Comparison of ENCODE assay signal across 8 cellular contexts in the genomic region with DNA sequence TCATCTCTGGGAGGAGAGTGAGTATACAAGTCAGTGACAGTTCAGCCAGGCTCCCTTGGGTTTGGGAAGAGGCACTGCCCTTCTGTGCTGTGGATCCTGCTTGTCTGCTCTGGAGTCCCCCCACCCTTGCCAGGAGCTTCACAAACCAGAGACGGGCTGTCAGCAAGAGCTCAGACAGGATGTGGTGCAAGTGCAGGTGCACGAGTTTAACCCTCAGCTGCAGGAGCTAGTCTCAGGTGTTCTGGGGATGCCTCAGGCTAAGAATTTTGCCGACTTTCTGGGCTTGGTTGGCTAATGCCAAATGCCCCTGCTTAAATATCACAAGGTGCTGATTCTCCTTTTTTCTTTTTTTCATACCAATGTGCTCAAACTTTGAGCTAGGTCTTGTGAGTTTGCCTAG. TPM values are rescaled to one million over a fixed set of nuclear protein-coding genes. Genes with fewer than 3 reads are reported as not detected.
DNase-seq lines count a peak whose midpoint lies in the region; ATAC-seq lines count a peak whose summit lies in the region.

No MANE protein-coding gene starts in this region.

- ATAC-seq in activated CD8-positive, alpha-beta memory T cell treated with anti-CD3 and anti-CD28 coated beads, Interleukin-2, amount 10 ng/mL, durations not matched to agents 7 days and 5 days: no peak
- no peak for ATAC-seq in left cardiac atrium

- H3K27ac ChIP-seq in CD8-positive, alpha-beta memory T cell (ENCODE audit: low read depth, low read length): no peak overlapping the region
- H3K27ac ChIP-seq in HUES64 (ENCODE audit: low read depth, low read length): no peak overlapping the region
- H3K27ac ChIP-seq in mucosa of rectum (ENCODE audit: low read depth in 2 of 2, low read length in 2 of 2): peak overlapping the region in 1 of 2 donors; percentile 39

- H3K27ac Mint-ChIP-seq in CD8-positive, alpha-beta memory T cell: peak overlapping the region; percentile 81 to 92 (median 86)
- H3K27ac Mint-ChIP-seq in activated CD8-positive, alpha-beta memory T cell treated with anti-CD3 and anti-CD28 coated beads, Interleukin-2, amount 10 ng/mL, durations not matched to agents 7 days and 5 days: peak overlapping the region; percentile 61

- intact Hi-C loops in left cardiac atrium (cut with DNase I): no loop called here

- H3K9me3 Mint-ChIP-seq in CD8-positive, alpha-beta memory T cell: no peaks in the 10 kb centered on the region
- H3K9me3 Mint-ChIP-seq in activated CD8-positive, alpha-beta memory T cell treated with anti-CD3 and anti-CD28 coated beads, Interleukin-2, amount 10 ng/mL, durations not matched to agents 7 days and 5 days (ENCODE audit: low read depth): no peaks in the 10 kb centered on the region

- H3K27me3 ChIP-seq in CD8-positive, alpha-beta memory T cell (ENCODE audit: insufficient read depth, low read length, poor library complexity, severe bottlenecking): no peaks in the 10 kb centered on the region
- 0 out of 2 replicates have a peak, but pooled peaks cover 3% of the 10 kb centered on the region for H3K27me3 ChIP-seq in HUES64 (ENCODE audit: insufficient read depth, low read length)
- H3K27me3 ChIP-seq in mucosa of rectum (ENCODE audit: control insufficient read depth in 2 of 2, insufficient read depth in 2 of 2, low read length in 2 of 2): no peaks in the 10 kb centered on the region

- H3K4me1 ChIP-seq in CD8-positive, alpha-beta memory T cell (ENCODE audit: insufficient read depth, low read length): peaks cover 34% of the 10 kb centered on the region
- H3K4me1 ChIP-seq in HUES64 (ENCODE audit: insufficient read depth, low read length) (no peaks in the 10 kb centered on the region), mucosa of rectum (ENCODE audit: control insufficient read depth in 2 of 2, insufficient read depth in 2 of 2, low read length in 2 of 2) (peaks cover 10 to 13% of the 10 kb centered on the region in 2 donors)

- no peaks in the 10 kb centered on the region for H3K36me3 ChIP-seq in CD8-positive, alpha-beta memory T cell (ENCODE audit: insufficient read depth, low read length)
- H3K36me3 ChIP-seq in HUES64 (ENCODE audit: insufficient read depth, low read length) (peaks cover 4% of the 10 kb centered on the region; the same call in 1 of the 2 replicates), mucosa of rectum (ENCODE audit: control insufficient read depth in 2 of 2, insufficient read depth in 2 of 2, low read length in 2 of 2) (peaks cover 5 to 10% of the 10 kb centered on the region in 2 donors)

- peak overlapping the region; percentile 62 for H3K4me3 ChIP-seq in CD8-positive, alpha-beta memory T cell (ENCODE audit: low read length)
- H3K4me3 ChIP-seq in HUES64 (ENCODE audit: low read length): peak overlapping the region; percentile 71; the same call in 1 of the 2 replicates
- peak overlapping the region; percentile 60 to 69 for H3K4me3 ChIP-seq in mucosa of rectum (ENCODE audit: low read length in 2 of 2)

- CTCF ChIA-PET in CD8-positive, alpha-beta memory T cell (lab: Charles Lee): interaction anchor here (0.9 to 3.8 kb wide), 12 partner anchors 9 to 289 kb away, joined by 3 to 46 read pairs (median 5); a partner anchor contains a TSS
- CTCF ChIA-PET in activated CD8-positive, alpha-beta memory T cell treated with anti-CD3 and anti-CD28 coated beads, Interleukin-2, amount 10 ng/mL, durations not matched to agents 7 days and 5 days (lab: Charles Lee): interaction anchor here (0.6 to 3.2 kb wide), 8 partner anchors 21 to 192 kb away, joined by 3 to 24 read pairs (median 4); a partner anchor contains a TSS

- H3K9ac ChIP-seq in HUES64 (ENCODE audit: low read depth, low read length): no peak overlapping the region
- peak overlapping the region in 1 of 2 donors; percentile 19 for H3K9ac ChIP-seq in mucosa of rectum (ENCODE audit: low read depth in 1 of 2, low read length in 2 of 2)

- peaks cover 0 to 25% (median 0%) of the 10 kb centered on the region in 3 donors for H3K36me3 Mint-ChIP-seq in CD8-positive, alpha-beta memory T cell
- peaks cover 6% of the 10 kb centered on the region for H3K36me3 Mint-ChIP-seq in activated CD8-positive, alpha-beta memory T cell treated with anti-CD3 and anti-CD28 coated beads, Interleukin-2, amount 10 ng/mL, durations not matched to agents 7 days and 5 days

- H3K4me1 Mint-ChIP-seq in CD8-positive, alpha-beta memory T cell: peaks cover 37 to 52% (median 41%) of the 10 kb centered on the region in 3 donors
- H3K4me1 Mint-ChIP-seq in activated CD8-positive, alpha-beta memory T cell treated with anti-CD3 and anti-CD28 coated beads, Interleukin-2, amount 10 ng/mL, durations not matched to agents 7 days and 5 days: peaks cover 37% of the 10 kb centered on the region

- DNase-seq in CD8-positive, alpha-beta memory T cell: peak; percentile 10 to 75 (median 60)
- peak; percentile 62 for DNase-seq in activated CD8-positive, alpha-beta memory T cell treated with anti-CD3 and anti-CD28 coated beads, Interleukin-2, amount 10 ng/mL, durations not matched to agents 7 days and 5 days
- DNase-seq in SW480 (ENCODE audit: low spot score): no peak
- no peak for DNase-seq in H4 (ENCODE audit: low spot score)
- DNase-seq in left cardiac atrium: no peak
- no peak for DNase-seq in OCI-M1 (lab: John Stamatoyannopoulos, UW)

- peak overlapping the region; percentile 77 to 91 (median 84) for H3K4me3 Mint-ChIP-seq in CD8-positive, alpha-beta memory T cell
- H3K4me3 Mint-ChIP-seq in activated CD8-positive, alpha-beta memory T cell treated with anti-CD3 and anti-CD28 coated beads, Interleukin-2, amount 10 ng/mL, durations not matched to agents 7 days and 5 days: peak overlapping the region; percentile 77

- POLR2A ChIA-PET in CD8-positive, alpha-beta memory T cell (lab: Charles Lee): interaction anchor here (1.0 to 2.1 kb wide), 6 partner anchors 19 to 340 kb away, joined by 3 to 26 read pairs (median 4); a partner anchor contains a TSS

- no peaks in the 10 kb centered on the region for H3K9me3 ChIP-seq in CD8-positive, alpha-beta memory T cell (ENCODE audit: low read length)
- H3K9me3 ChIP-seq in HUES64 (ENCODE audit: insufficient read depth, low read depth, low read length): no peaks in the 10 kb centered on the region
- H3K9me3 ChIP-seq in mucosa of rectum (ENCODE audit: control insufficient read depth in 2 of 2, low read length in 2 of 2): no peaks in the 10 kb centered on the region

- WGBS in HUES64: 75% methylated on average over 3 of the region's 3 CpGs

- no peaks in the 10 kb centered on the region for H3K27me3 Mint-ChIP-seq in CD8-positive, alpha-beta memory T cell
- no peaks in the 10 kb centered on the region for H3K27me3 Mint-ChIP-seq in activated CD8-positive, alpha-beta memory T cell treated with anti-CD3 and anti-CD28 coated beads, Interleukin-2, amount 10 ng/mL, durations not matched to agents 7 days and 5 days

RNA-seq across cellular contexts. Expression of a gene that starts 22.3 kb away (rescaled TPM):
- 10 to 100 TPM; 19.7 to 20.4 TPM for total RNA-seq in CD8-positive, alpha-beta memory T cell
- 5.0 TPM for polyA plus RNA-seq in CD8-positive, alpha-beta memory T cell
- polyA plus RNA-seq in HUES64 (2013, experiment 1 of 2): 3.3 TPM
- 4.9 TPM for polyA plus RNA-seq in HUES64 (2013, experiment 2 of 2)
- 10 to 100 TPM; 14.8 to 15.5 TPM for total RNA-seq in activated CD8-positive, alpha-beta memory T cell treated with anti-CD3 and anti-CD28 coated beads, Interleukin-2, amount 10 ng/mL, durations not matched to agents 7 days and 5 days
- 0.60 and 0.99 TPM in 2 replicates for total RNA-seq in H4 (2014; rRNA removed; shearing (Covaris generic))
- total RNA-seq in left cardiac atrium: 1 to 10 TPM; 5.8 to 8.6 TPM

RNA-seq across cellular contexts. Expression of a gene that starts 44.9 kb away (rescaled TPM):
- total RNA-seq in CD8-positive, alpha-beta memory T cell: 10 to 100 TPM; 14.7 to 16.6 TPM
- 8.6 TPM for polyA plus RNA-seq in CD8-positive, alpha-beta memory T cell
- 10.2 TPM for polyA plus RNA-seq in HUES64 (2013, experiment 1 of 2)
- polyA plus RNA-seq in HUES64 (2013, experiment 2 of 2): 10.8 TPM
- total RNA-seq in activated CD8-positive, alpha-beta memory T cell treated with anti-CD3 and anti-CD28 coated beads, Interleukin-2, amount 10 ng/mL, durations not matched to agents 7 days and 5 days: 10 to 100 TPM; 12.8 to 14.2 TPM
- 2.2 and 4.2 TPM in 2 replicates for total RNA-seq in H4 (2014; rRNA removed; shearing (Covaris generic))
- 1 to 10 TPM; 4.9 to 6.0 TPM for total RNA-seq in left cardiac atrium

Comparison
In these comparisons a context has a peak if more than half of its experiments do, and no peak if none do; other contexts are left out.
1. DNase-seq: peak in CD8-positive, alpha-beta memory T cell (5 of 5) and activated CD8-positive, alpha-beta memory T cell treated with anti-CD3 and anti-CD28 coated beads, Interleukin-2, amount 10 ng/mL, durations not matched to agents 7 days and 5 days (single experiment); none in SW480 (single experiment), H4 (single experiment), left cardiac atrium (single experiment) and OCI-M1 (single experiment).
2. Peak in every context shown above with its lines, with median percentiles within 50 percentile points of each other: H3K4me3 ChIP-seq.